Comparison of ENCODE assay signal across 9 cellular contexts in the genomic region with DNA sequence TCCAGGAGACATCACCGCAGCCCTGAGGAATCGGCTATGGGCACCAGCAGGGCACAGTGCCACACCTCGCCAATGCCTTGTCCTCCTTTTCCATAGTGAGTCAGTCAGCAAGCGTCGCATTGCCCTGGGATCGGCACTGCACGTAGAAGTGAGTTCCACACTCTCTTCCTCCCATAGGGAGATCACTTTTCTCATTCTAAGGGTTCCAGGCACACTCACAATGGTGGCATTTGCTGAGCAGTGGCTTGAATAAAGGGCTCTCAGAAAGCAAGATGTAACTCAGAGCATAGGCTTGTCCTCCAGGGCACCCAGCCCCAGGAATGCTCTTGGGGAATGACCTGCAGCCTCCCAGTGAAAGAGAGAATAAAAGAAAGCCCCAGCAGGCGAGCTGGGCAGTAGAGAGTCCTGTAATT. TPM values are rescaled to one million over a fixed set of nuclear protein-coding genes. Genes with fewer than 3 reads are reported as not detected.
A peak's percentile ranks its signal among the peaks of the same experiment; 100 is the strongest.
DNase-seq lines count a peak whose midpoint lies in the region; ATAC-seq and TF ChIP-seq lines count a peak whose summit lies in the region.
"Had no signal": no experiment of that assay in that cellular context is flagged by ENCODE, and none has a peak within 500 bp of the region (broad histone marks: within the 10 kb centered on the region; RNA-seq: fewer than 3 reads in every experiment).

No MANE protein-coding gene starts in this region.

- CTCF ChIA-PET in A673 (lab: Charles Lee): no interaction called here

- H3K36me3 ChIP-seq in A673 (ENCODE audit: insufficient read depth, low read length, poor library complexity, severe bottlenecking) (peaks cover 15% of the 10 kb centered on the region), KMS-11 (ENCODE audit: insufficient read depth) (peaks cover 15% of the 10 kb centered on the region; the same call in 1 of the 2 replicates)

- ATAC-seq in central memory CD8-positive, alpha-beta T cell (replicated peaks; ENCODE audit: extremely low read depth, poor library complexity, severe bottlenecking): no peak
- no peak for ATAC-seq in naive thymus-derived CD8-positive, alpha-beta T cell
- no peak for ATAC-seq in HG03108 (IDR thresholded peaks at IDR 0.05; ENCODE audit: unreplicated experiment)

- no peak for DNase-seq in A673 (ENCODE audit: low spot score)
- DNase-seq in central memory CD8-positive, alpha-beta T cell (ENCODE audit: low spot score in 2 of 2): no peak
- no peak for DNase-seq in naive thymus-derived CD8-positive, alpha-beta T cell
- no peak for DNase-seq in NCI-H1436 (lab: John Stamatoyannopoulos, UW)
- no peak for DNase-seq in progenitor cell of endocrine pancreas (ENCODE audit: low spot score, unreplicated experiment)
- DNase-seq in germinal center (ENCODE audit: low spot score): no peak
- DNase-seq: activated naive CD4-positive, alpha-beta T cell treated with anti-CD3 and anti-CD28 coated beads, Interleukin-2, amount 50 U/mL, for 16 hours had no signal

- H3K27me3 ChIP-seq in A673 (replicated peaks; ENCODE audit: insufficient read depth, low read depth, low read length, poor library complexity) (no peaks in the 10 kb centered on the region), KMS-11 (ENCODE audit: insufficient read depth, low read depth) (no peaks in the 10 kb centered on the region)

- peaks cover 46% of the 10 kb centered on the region for H3K79me2 ChIP-seq in KMS-11 (ENCODE audit: insufficient read depth, low read depth)

- H3K4me3 Mint-ChIP-seq in central memory CD8-positive, alpha-beta T cell: peak overlapping the region; percentile 95
- peak overlapping the region; percentile 91 to 99 (median 98) for H3K4me3 Mint-ChIP-seq in naive thymus-derived CD8-positive, alpha-beta T cell
- H3K4me3 Mint-ChIP-seq in progenitor cell of endocrine pancreas (ENCODE audit: low read depth): no peak overlapping the region

- BruUV-seq in A673 (replicated peaks; lab: Mats Ljungman, UMichigan): no TSS peak

- intact Hi-C loops in A673 (cut with micrococcal nuclease; ENCODE audit: unreplicated experiment): loop anchor here (5.0 kb wide), 2 partner anchors 160 to 275 kb away; no protein-coding TSS in a partner anchor

- H3K4me1 Mint-ChIP-seq in central memory CD8-positive, alpha-beta T cell: peaks cover 67% of the 10 kb centered on the region
- peaks cover 32 to 47% (median 44%) of the 10 kb centered on the region in 4 donors for H3K4me1 Mint-ChIP-seq in naive thymus-derived CD8-positive, alpha-beta T cell
- peaks cover 14% of the 10 kb centered on the region for H3K4me1 Mint-ChIP-seq in progenitor cell of endocrine pancreas (ENCODE audit: low read depth)

- no peaks in the 10 kb centered on the region for H3K9me3 ChIP-seq in A673 (ENCODE audit: low read depth, low read length, poor library complexity, severe bottlenecking)

- H3K36me3 Mint-ChIP-seq in central memory CD8-positive, alpha-beta T cell (ENCODE audit: insufficient read depth): peaks cover 53% of the 10 kb centered on the region
- H3K36me3 Mint-ChIP-seq in naive thymus-derived CD8-positive, alpha-beta T cell: peaks cover 5 to 16% (median 9%) of the 10 kb centered on the region in 3 donors
- no peaks in the 10 kb centered on the region for H3K36me3 Mint-ChIP-seq in progenitor cell of endocrine pancreas (ENCODE audit: insufficient read depth)

- TF ChIP-seq CTCF in A673 (conservative IDR thresholded peaks at IDR 0.05; ENCODE audit: low read depth, low read length): no peak
- no peak for TF ChIP-seq CTCF in KMS-11 (conservative IDR thresholded peaks at IDR 0.05; ENCODE audit: low read depth, low read length)
- TF ChIP-seq CTCF in progenitor cell of endocrine pancreas (IDR thresholded peaks at IDR 0.05; ENCODE audit: unreplicated experiment): no peak

- H3K4me2 ChIP-seq in KMS-11: peak overlapping the region; percentile 58

- H3K27ac ChIP-seq in A673 (ENCODE audit: low read depth, low read length, poor library complexity, severe bottlenecking): peak overlapping the region; percentile 96
- H3K27ac ChIP-seq in KMS-11: peak overlapping the region; percentile 96

- H3K4me3 ChIP-seq in A673 (ENCODE audit: low read depth, low read length, poor library complexity, severe bottlenecking) (peak overlapping the region; percentile 96), KMS-11 (IDR thresholded peaks at IDR 0.05; ENCODE audit: insufficient read depth, low read depth, low read length) (no peak overlapping the region)

- POLR2A ChIA-PET in A673 (lab: Charles Lee; ENCODE audit: low non-redundant PET): no interaction called here
- POLR2A ChIA-PET in naive thymus-derived CD8-positive, alpha-beta T cell (lab: Charles Lee): interaction anchor here (1.0 to 8.3 kb wide), 4 partner anchors 15 to 409 kb away, joined by 5 to 168 read pairs (median 78); a partner anchor contains a TSS

- peak overlapping the region; percentile 94; the same call in 1 of the 2 replicates for H3K9ac ChIP-seq in KMS-11

- peaks cover 35% of the 10 kb centered on the region for H3K4me1 ChIP-seq in A673 (ENCODE audit: insufficient read depth, low read length, poor library complexity, severe bottlenecking)
- H3K4me1 ChIP-seq in KMS-11 (ENCODE audit: low read depth, poor library complexity, severe bottlenecking): peaks cover 29% of the 10 kb centered on the region

- H3K27ac Mint-ChIP-seq in central memory CD8-positive, alpha-beta T cell (ENCODE audit: low read depth): peak overlapping the region; percentile 98
- peak overlapping the region; percentile 95 to 100 (median 99) for H3K27ac Mint-ChIP-seq in naive thymus-derived CD8-positive, alpha-beta T cell
- H3K27ac Mint-ChIP-seq in progenitor cell of endocrine pancreas: no peak overlapping the region

- H3K9me3 Mint-ChIP-seq in central memory CD8-positive, alpha-beta T cell: no peaks in the 10 kb centered on the region
- no peaks in the 10 kb centered on the region for H3K9me3 Mint-ChIP-seq in naive thymus-derived CD8-positive, alpha-beta T cell
- H3K9me3 Mint-ChIP-seq in progenitor cell of endocrine pancreas (ENCODE audit: low read depth): no peaks in the 10 kb centered on the region

- H4K20me1 ChIP-seq in KMS-11 (ENCODE audit: insufficient read depth): peaks cover 17% of the 10 kb centered on the region

- H3K27me3 Mint-ChIP-seq in central memory CD8-positive, alpha-beta T cell: no peaks in the 10 kb centered on the region
- no peaks in the 10 kb centered on the region for H3K27me3 Mint-ChIP-seq in naive thymus-derived CD8-positive, alpha-beta T cell
- H3K27me3 Mint-ChIP-seq in progenitor cell of endocrine pancreas: peaks cover 52% of the 10 kb centered on the region

- H2AFZ ChIP-seq in KMS-11 (ENCODE audit: low read depth): peak overlapping the region; percentile 44

RNA-seq across cellular contexts. Expression of a gene that starts 1.1 kb away (rescaled TPM):
- 1,489 and 1,873 TPM in 2 replicates for total RNA-seq in A673 (2021)
- 100 to 1,000 TPM; 593 to 621 TPM for total RNA-seq in naive thymus-derived CD8-positive, alpha-beta T cell
- 100 to 1,000 TPM; 295 to 479 (median 434) TPM for polyA plus RNA-seq in naive thymus-derived CD8-positive, alpha-beta T cell
- 172 and 261 TPM in 2 replicates for total RNA-seq in progenitor cell of endocrine pancreas

RNA-seq across cellular contexts. Expression of a gene that starts 25.4 kb away (rescaled TPM):
- total RNA-seq in A673 (2021) (14.0 and 14.1 TPM in 2 replicates), progenitor cell of endocrine pancreas (10.4 and 14.3 TPM in 2 replicates)
- total RNA-seq in naive thymus-derived CD8-positive, alpha-beta T cell: 10 to 100 TPM; 17.9 to 22.6 TPM
- polyA plus RNA-seq in naive thymus-derived CD8-positive, alpha-beta T cell: 10 to 100 TPM in 2 of 3 donors, 1 to 10 TPM in 1; 6.9 to 10.7 (median 10.6) TPM
